ENCODE assay signal across 1 cellular context in the genomic region with DNA sequence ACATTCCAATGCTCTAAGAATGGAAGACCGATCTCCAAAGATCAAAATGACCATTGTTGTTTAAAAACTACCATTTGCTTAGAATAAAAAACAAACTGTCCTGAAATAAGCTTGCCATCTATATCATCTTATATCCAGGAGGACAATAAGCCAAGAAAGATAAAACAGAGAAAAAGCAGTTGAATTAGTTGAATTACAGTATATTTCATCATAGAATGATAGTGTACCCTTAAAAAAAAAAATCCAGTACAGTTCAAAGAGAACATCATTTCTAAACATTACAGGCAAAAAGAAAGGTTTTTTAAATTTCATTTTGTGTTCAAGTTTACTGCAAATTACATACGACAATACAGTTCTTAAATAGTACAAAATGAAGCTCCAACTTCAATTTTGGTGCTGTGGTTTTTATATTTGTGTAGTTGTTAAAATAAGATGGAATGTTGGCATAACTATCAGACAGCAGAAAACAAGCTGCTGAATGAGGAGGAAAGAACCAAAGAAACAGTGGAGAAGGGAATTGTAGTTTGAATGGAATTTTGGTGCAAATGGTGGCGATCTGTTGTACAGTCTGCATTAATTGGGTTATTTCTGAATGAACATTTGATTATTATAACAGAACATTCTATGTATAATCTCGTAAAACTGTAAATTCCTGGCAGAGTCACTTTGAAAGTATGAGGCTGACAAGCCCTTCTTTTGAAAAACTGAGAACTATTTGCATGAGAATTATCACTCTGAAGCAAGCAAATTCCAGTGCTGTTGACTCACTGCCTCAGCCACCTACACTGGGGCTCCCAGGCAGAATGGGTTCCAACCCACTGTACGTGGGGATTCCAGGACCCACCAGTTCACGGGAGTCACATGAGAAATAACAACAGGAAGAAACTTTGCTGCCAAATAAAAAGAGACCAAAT.
TF ChIP-seq lines count a peak whose summit lies in the region.

No MANE protein-coding gene starts in this region.

TF ChIP-seq in IMR-90, 13 proteins besides CTCF, POLR2A, EP300 and RAD21 (continued from another document):
- TF ChIP-seq, protein P1, sequence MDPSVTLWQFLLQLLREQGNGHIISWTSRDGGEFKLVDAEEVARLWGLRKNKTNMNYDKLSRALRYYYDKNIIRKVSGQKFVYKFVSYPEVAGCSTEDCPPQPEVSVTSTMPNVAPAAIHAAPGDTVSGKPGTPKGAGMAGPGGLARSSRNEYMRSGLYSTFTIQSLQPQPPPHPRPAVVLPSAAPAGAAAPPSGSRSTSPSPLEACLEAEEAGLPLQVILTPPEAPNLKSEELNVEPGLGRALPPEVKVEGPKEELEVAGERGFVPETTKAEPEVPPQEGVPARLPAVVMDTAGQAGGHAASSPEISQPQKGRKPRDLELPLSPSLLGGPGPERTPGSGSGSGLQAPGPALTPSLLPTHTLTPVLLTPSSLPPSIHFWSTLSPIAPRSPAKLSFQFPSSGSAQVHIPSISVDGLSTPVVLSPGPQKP (IDR thresholded peaks at IDR 0.05; ENCODE audit: borderline replicate concordance, low read depth, low read length): no peak
- TF ChIP-seq MAZ (IDR thresholded peaks at IDR 0.05; ENCODE audit: borderline replicate concordance, low read depth, low read length): no peak
- TF ChIP-seq BHLHE40 (IDR thresholded peaks at IDR 0.05; ENCODE audit: low read depth, low read length): peak; percentile 94
- no peak; the same call in 1 of the 2 replicates for TF ChIP-seq USF2 (IDR thresholded peaks at IDR 0.05; ENCODE audit: low read depth, low read length)
- no peak for TF ChIP-seq MXI1 (IDR thresholded peaks at IDR 0.05; ENCODE audit: borderline replicate concordance, low read depth, low read length)
- TF ChIP-seq CHD1 (IDR thresholded peaks at IDR 0.05; ENCODE audit: low read depth, low read length): no peak
- TF ChIP-seq NFE2L2 (IDR thresholded peaks at IDR 0.05; ENCODE audit: low read depth, low read length): peak; percentile 33; the same call in 1 of the 2 replicates
- TF ChIP-seq FOS (IDR thresholded peaks at IDR 0.05; ENCODE audit: low read depth, low read length): peak; percentile 81
- peak; percentile 84 for TF ChIP-seq CEBPB (IDR thresholded peaks at IDR 0.05; ENCODE audit: low read depth, low read length)
- TF ChIP-seq SMC3 (IDR thresholded peaks at IDR 0.05; ENCODE audit: low read depth, low read length): no peak
- peak; percentile 15 for TF ChIP-seq RCOR1 (IDR thresholded peaks at IDR 0.05; ENCODE audit: insufficient replicate concordance, low read length)
- TF ChIP-seq RFX5 (IDR thresholded peaks at IDR 0.05; ENCODE audit: low read depth, low read length): no peak
